2 cellular contexts compared by ENCODE assay signal in the genomic region with DNA sequence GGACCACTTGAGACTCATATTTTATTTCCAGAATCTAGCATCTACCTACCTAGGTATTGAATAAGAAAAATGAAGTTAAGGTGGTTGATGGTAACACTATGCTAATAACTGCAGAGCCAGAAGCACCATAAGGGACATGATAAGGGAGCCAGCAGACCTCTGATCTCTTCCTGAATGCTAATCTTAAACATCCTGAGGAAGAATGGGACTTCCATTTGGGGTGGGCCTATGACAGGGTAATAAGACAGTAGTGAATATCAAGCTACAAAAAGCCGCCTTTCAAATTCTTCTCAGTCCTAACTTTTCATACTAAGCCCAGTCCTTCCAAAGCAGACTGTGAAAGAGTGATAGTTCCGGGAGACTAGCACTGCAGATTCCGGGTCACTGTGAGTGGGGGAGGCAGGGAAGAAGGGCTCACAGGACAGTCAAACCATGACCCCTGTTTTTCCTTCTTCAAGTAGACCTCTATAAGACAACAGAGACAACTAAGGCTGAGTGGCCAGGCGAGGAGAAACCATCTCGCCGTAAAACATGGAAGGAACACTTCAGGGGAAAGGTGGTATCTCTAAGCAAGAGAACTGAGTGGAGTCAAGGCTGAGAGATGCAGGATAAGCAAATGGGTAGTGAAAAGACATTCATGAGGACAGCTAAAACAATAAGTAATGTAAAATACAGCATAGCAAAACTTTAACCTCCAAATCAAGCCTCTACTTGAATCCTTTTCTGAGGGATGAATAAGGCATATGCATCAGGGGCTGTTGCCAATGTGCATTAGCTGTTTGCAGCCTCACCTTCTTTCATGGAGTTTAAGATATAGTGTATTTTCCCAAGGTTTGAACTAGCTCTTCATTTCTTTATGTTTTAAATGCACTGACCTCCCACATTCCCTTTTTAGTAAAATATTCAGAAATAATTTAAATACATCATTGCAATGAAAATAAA.
A peak's percentile ranks its signal among the peaks of the same experiment; 100 is the strongest.
TF ChIP-seq lines count a peak whose summit lies in the region.

No MANE protein-coding gene starts in this region.

TF ChIP-seq in IMR-90, 13 proteins besides CTCF, POLR2A, EP300 and RAD21:
- TF ChIP-seq NFE2L2 (IDR thresholded peaks at IDR 0.05; ENCODE audit: low read depth, low read length) (no peak), RCOR1 (IDR thresholded peaks at IDR 0.05; ENCODE audit: insufficient replicate concordance, low read length) (no peak), BHLHE40 (IDR thresholded peaks at IDR 0.05; ENCODE audit: low read depth, low read length) (no peak), MXI1 (IDR thresholded peaks at IDR 0.05; ENCODE audit: borderline replicate concordance, low read depth, low read length) (no peak), SMC3 (IDR thresholded peaks at IDR 0.05; ENCODE audit: low read depth, low read length) (no peak), RFX5 (IDR thresholded peaks at IDR 0.05; ENCODE audit: low read depth, low read length) (no peak), MAFK (IDR thresholded peaks at IDR 0.05; ENCODE audit: low read depth, low read length) (no peak), MAZ (IDR thresholded peaks at IDR 0.05; ENCODE audit: borderline replicate concordance, low read depth, low read length) (no peak), CEBPB (IDR thresholded peaks at IDR 0.05; ENCODE audit: low read depth, low read length) (no peak), FOS (IDR thresholded peaks at IDR 0.05; ENCODE audit: low read depth, low read length) (no peak), CHD1 (IDR thresholded peaks at IDR 0.05; ENCODE audit: low read depth, low read length) (no peak)
- TF ChIP-seq, protein P1, sequence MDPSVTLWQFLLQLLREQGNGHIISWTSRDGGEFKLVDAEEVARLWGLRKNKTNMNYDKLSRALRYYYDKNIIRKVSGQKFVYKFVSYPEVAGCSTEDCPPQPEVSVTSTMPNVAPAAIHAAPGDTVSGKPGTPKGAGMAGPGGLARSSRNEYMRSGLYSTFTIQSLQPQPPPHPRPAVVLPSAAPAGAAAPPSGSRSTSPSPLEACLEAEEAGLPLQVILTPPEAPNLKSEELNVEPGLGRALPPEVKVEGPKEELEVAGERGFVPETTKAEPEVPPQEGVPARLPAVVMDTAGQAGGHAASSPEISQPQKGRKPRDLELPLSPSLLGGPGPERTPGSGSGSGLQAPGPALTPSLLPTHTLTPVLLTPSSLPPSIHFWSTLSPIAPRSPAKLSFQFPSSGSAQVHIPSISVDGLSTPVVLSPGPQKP (IDR thresholded peaks at IDR 0.05; ENCODE audit: borderline replicate concordance, low read depth, low read length) = no peak
- TF ChIP-seq, protein P2, sequence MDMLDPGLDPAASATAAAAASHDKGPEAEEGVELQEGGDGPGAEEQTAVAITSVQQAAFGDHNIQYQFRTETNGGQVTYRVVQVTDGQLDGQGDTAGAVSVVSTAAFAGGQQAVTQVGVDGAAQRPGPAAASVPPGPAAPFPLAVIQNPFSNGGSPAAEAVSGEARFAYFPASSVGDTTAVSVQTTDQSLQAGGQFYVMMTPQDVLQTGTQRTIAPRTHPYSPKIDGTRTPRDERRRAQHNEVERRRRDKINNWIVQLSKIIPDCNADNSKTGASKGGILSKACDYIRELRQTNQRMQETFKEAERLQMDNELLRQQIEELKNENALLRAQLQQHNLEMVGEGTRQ (IDR thresholded peaks at IDR 0.05; ENCODE audit: low read depth, low read length) = no peak

TF ChIP-seq in K562, 482 proteins besides CTCF, POLR2A, EP300 and RAD21:
- peak; percentile 59; the same call in 1 of the 2 replicates for TF ChIP-seq TAL1 (IDR thresholded peaks at IDR 0.05)
- peak; percentile 43; the same call in 1 of the 2 replicates for TF ChIP-seq NCOR1 (IDR thresholded peaks at IDR 0.05)
- TF ChIP-seq MAZ (CRISPR knock-in tag; conservative IDR thresholded peaks at IDR 0.05 in 1 of 2, IDR thresholded peaks at IDR 0.05 in 1 of 2) = 0 out of 4 replicates have a peak, but pooled peaks of 1 of the 2 experiments have one; percentile 9
- TF ChIP-seq PCBP2 (IDR thresholded peaks at IDR 0.05; ENCODE audit: low read depth, low read length, poor library complexity, severe bottlenecking) = no peak
- TF ChIP-seq, protein P3, sequence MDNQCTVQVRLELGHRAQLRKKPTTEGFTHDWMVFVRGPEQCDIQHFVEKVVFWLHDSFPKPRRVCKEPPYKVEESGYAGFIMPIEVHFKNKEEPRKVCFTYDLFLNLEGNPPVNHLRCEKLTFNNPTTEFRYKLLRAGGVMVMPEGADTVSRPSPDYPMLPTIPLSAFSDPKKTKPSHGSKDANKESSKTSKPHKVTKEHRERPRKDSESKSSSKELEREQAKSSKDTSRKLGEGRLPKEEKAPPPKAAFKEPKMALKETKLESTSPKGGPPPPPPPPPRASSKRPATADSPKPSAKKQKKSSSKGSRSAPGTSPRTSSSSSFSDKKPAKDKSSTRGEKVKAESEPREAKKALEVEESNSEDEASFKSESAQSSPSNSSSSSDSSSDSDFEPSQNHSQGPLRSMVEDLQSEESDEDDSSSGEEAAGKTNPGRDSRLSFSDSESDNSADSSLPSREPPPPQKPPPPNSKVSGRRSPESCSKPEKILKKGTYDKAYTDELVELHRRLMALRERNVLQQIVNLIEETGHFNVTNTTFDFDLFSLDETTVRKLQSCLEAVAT (IDR thresholded peaks at IDR 0.05) = no peak
- TF ChIP-seq HDAC1 (IDR thresholded peaks at IDR 0.05) = 0 out of 4 replicates have a peak, but pooled peaks of 1 of the 2 experiments have one; percentile 36
- TF ChIP-seq ETV1 (tag; conservative IDR thresholded peaks at IDR 0.05; ENCODE audit: low read depth) = peak; percentile 19; the same call in 1 of the 2 replicates
- peak; percentile 72 for TF ChIP-seq DPF2 (IDR thresholded peaks at IDR 0.05)
- no peak for TF ChIP-seq ZFP1 (CRISPR knock-in tag; IDR thresholded peaks at IDR 0.05)
- TF ChIP-seq MTA2 (IDR thresholded peaks at IDR 0.05; ENCODE audit: low read depth) = 0 out of 2 replicates have a peak, but pooled peaks have one; percentile 4
- no peak for TF ChIP-seq MCM3 (IDR thresholded peaks at IDR 0.05)
- TF ChIP-seq PML (IDR thresholded peaks at IDR 0.05; ENCODE audit: low read length) = 0 out of 2 replicates have a peak, but pooled peaks have one; percentile 25
- no peak for TF ChIP-seq ZNF311 (CRISPR knock-in tag; IDR thresholded peaks at IDR 0.05)
- TF ChIP-seq SLC30A9 (CRISPR knock-in tag; IDR thresholded peaks at IDR 0.05) = no peak
- TF ChIP-seq CBFA2T2 (conservative IDR thresholded peaks at IDR 0.05) = peak; percentile 60
- TF ChIP-seq TARDBP (IDR thresholded peaks at IDR 0.05) = no peak
- no peak for TF ChIP-seq TFE3 (CRISPR knock-in tag; IDR thresholded peaks at IDR 0.05)
- TF ChIP-seq SOX6 (IDR thresholded peaks at IDR 0.05) = no peak
- TF ChIP-seq TEAD4 (IDR thresholded peaks at IDR 0.05; ENCODE audit: low read length) = peak; percentile 67
- no peak for TF ChIP-seq TEAD4 (CRISPR knock-in tag; IDR thresholded peaks at IDR 0.05; ENCODE audit: borderline replicate concordance)
- 0 out of 2 replicates have a peak, but pooled peaks have one; percentile 10 for TF ChIP-seq CREM (IDR thresholded peaks at IDR 0.05; ENCODE audit: low read depth)
- no peak for TF ChIP-seq ZNF445 (CRISPR knock-in tag; IDR thresholded peaks at IDR 0.05; ENCODE audit: low read depth)
- TF ChIP-seq ARID1B (IDR thresholded peaks at IDR 0.05) = peak; percentile 76
- TF ChIP-seq SMARCE1 (IDR thresholded peaks at IDR 0.05) = 0 out of 2 replicates have a peak, but pooled peaks have one; percentile 29
- no peak for TF ChIP-seq NFATC3 (IDR thresholded peaks at IDR 0.05)
- TF ChIP-seq CBFA2T3 (IDR thresholded peaks at IDR 0.05) = peak; percentile 83
- no peak for TF ChIP-seq RUNX1 (IDR thresholded peaks at IDR 0.05; ENCODE audit: low read depth)
- peak in 1 of 2 experiments; percentile 8 for TF ChIP-seq AFF1 (IDR thresholded peaks at IDR 0.05; ENCODE audit: low read depth in 1 of 2, partially characterized antibody in 2 of 2)
- peak in 1 of 2 experiments; percentile 12; a peak in 1 of 4 replicates for TF ChIP-seq RCOR1 (IDR thresholded peaks at IDR 0.05; ENCODE audit: borderline replicate concordance in 1 of 2, low read depth in 2 of 2, low read length in 2 of 2)
- TF ChIP-seq SMARCA4 (IDR thresholded peaks at IDR 0.05) = peak; percentile 48; the same call in 1 of the 2 replicates
- TF ChIP-seq FIP1L1 (IDR thresholded peaks at IDR 0.05; ENCODE audit: low read depth, low read length, poor library complexity, severe bottlenecking) = no peak
- peak; percentile 65 for TF ChIP-seq TCF3 (CRISPR knock-in tag; IDR thresholded peaks at IDR 0.05)
- TF ChIP-seq FOXM1 (IDR thresholded peaks at IDR 0.05; ENCODE audit: low read depth) = peak; percentile 29; the same call in 1 of the 2 replicates
- no peak for TF ChIP-seq FOXM1 (CRISPR knock-in tag; IDR thresholded peaks at IDR 0.05; ENCODE audit: low read depth)
- TF ChIP-seq ARID3A (IDR thresholded peaks at IDR 0.05; ENCODE audit: borderline replicate concordance, low read depth, low read length) = 0 out of 2 replicates have a peak, but pooled peaks have one; percentile 12
